8 cellular contexts compared by ENCODE assay signal in genomic region chr2:62195421-62196277, GRCh38.
DNase-seq lines count a peak whose midpoint lies in the region; ATAC-seq lines count a peak whose summit lies in the region.

A gene with protein sequence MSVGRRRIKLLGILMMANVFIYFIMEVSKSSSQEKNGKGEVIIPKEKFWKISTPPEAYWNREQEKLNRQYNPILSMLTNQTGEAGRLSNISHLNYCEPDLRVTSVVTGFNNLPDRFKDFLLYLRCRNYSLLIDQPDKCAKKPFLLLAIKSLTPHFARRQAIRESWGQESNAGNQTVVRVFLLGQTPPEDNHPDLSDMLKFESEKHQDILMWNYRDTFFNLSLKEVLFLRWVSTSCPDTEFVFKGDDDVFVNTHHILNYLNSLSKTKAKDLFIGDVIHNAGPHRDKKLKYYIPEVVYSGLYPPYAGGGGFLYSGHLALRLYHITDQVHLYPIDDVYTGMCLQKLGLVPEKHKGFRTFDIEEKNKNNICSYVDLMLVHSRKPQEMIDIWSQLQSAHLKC (plus strand): TSS chr2:62196115. CDS start chr2:62222221, 26,106 bp downstream.

- peak; percentile 16 for DNase-seq in DMS79 treated with DMSO at 0.1 percent for 48 hours (lab: John Stamatoyannopoulos, UW)
- DNase-seq in DMS79 (lab: John Stamatoyannopoulos, UW): no peak
- DNase-seq in NCI-H2107 (lab: John Stamatoyannopoulos, UW): peak; percentile 51
- peak; percentile 67 for DNase-seq in activated CD4-positive, CD25-positive, alpha-beta regulatory T cell treated with anti-CD3 and anti-CD28 coated beads, Interleukin-2, amount 50 U/mL, for 16 hours (ENCODE audit: low read depth, low spot score)
- DNase-seq in caudate nucleus (lab: John Stamatoyannopoulos, UW): peak in 59 of 61 donors; percentile 15 to 90 (median 76)
- DNase-seq in inferior parietal cortex (ENCODE audit: extremely low spot score): peak; percentile 47
- DNase-seq in stimulated activated CD4-positive, alpha-beta T cell treated with anti-CD3 and anti-CD28 coated beads, Interleukin-12 subunit alpha, Interleukin-12 subunit beta, amount 100 ng/mL, for 24 hours (ENCODE audit: low read depth in 2 of 2): peak; percentile 70 to 78

- peak; percentile 63 for ATAC-seq in HG02642 (IDR thresholded peaks at IDR 0.05; ENCODE audit: poor library complexity, unreplicated experiment)

- H3K27ac ChIP-seq in caudate nucleus (ENCODE audit: low read depth, low read length): peak within 1 kb of the TSS; percentile 93
